9 cellular contexts compared by ENCODE assay signal in genomic region chr19:2488942-2489731, GRCh38. TPM values are rescaled to one million over a fixed set of nuclear protein-coding genes. Genes with fewer than 3 reads are reported as not detected.
A peak's percentile ranks its signal among the peaks of the same experiment; 100 is the strongest.
DNase-seq lines count a peak whose midpoint lies in the region; ATAC-seq and TF ChIP-seq lines count a peak whose summit lies in the region.
"Had no signal": no experiment of that assay in that cellular context is flagged by ENCODE, and none has a peak within 500 bp of the region (broad histone marks: within the 10 kb centered on the region; RNA-seq: fewer than 3 reads in every experiment).

No MANE protein-coding gene starts in this region.

- H3K27ac ChIP-seq in CD4-positive, alpha-beta memory T cell (ENCODE audit: low read depth, low read length), result no peak overlapping the region
- H3K27ac ChIP-seq in HUES64 (ENCODE audit: low read depth, low read length) (no peak overlapping the region), adrenal gland (no peak overlapping the region), gastrocnemius medialis (peak overlapping the region; percentile 35 to 50 (median 42))
- H3K27ac ChIP-seq: KMS-11 had no signal

- CTCF ChIA-PET in CD4-positive, alpha-beta memory T cell (lab: Charles Lee; ENCODE audit: partially characterized antibody), result no interaction called here

- WGBS in HUES64, result 8% methylated on average over 78 of the region's 78 CpGs
- WGBS in adrenal gland, 4 donors, result 2 to 20% (median 11%) methylated on average over 3 to 78 of the region's 78 CpGs

- no peaks in the 10 kb centered on the region for H3K36me3 Mint-ChIP-seq in CD4-positive, alpha-beta memory T cell

- peaks cover 13 to 16% of the 10 kb centered on the region in 2 donors for H3K27me3 Mint-ChIP-seq in CD4-positive, alpha-beta memory T cell

- no peaks in the 10 kb centered on the region for H3K9me3 ChIP-seq in CD4-positive, alpha-beta memory T cell (ENCODE audit: control insufficient read depth in 1 of 2, low read length in 2 of 2)
- no peaks in the 10 kb centered on the region for H3K9me3 ChIP-seq in HUES64 (ENCODE audit: insufficient read depth, low read depth, low read length)
- H3K9me3 ChIP-seq in adrenal gland (replicated peaks in 1 of 3), result no peaks in the 10 kb centered on the region
- H3K9me3 ChIP-seq in gastrocnemius medialis, result no peaks in the 10 kb centered on the region

- in situ Hi-C loops in gastrocnemius medialis (cut with MboI; ENCODE audit: low sequenced_read_pairs in 4 of 4), result no loop called here

- intact Hi-C loops in CD4-positive, alpha-beta memory T cell (cut with micrococcal nuclease), result no loop called here
- intact Hi-C loops in adrenal gland (cut with DNase I) (no loop called here), gastrocnemius medialis (cut with DNase I; ENCODE audit: low total_unique reads) (no loop called here)

- H3K9ac ChIP-seq in HUES64 (ENCODE audit: low read depth, low read length), result peak overlapping the region; percentile 6; the same call in 1 of the 2 replicates
- H3K9ac ChIP-seq: KMS-11 had no signal

- peaks cover 12% of the 10 kb centered on the region for H3K4me1 ChIP-seq in CD4-positive, alpha-beta memory T cell (ENCODE audit: insufficient read depth, low read length)
- no peaks in the 10 kb centered on the region for H3K4me1 ChIP-seq in HUES64 (ENCODE audit: insufficient read depth, low read length)
- peaks cover 5 to 23% of the 10 kb centered on the region in 2 donors for H3K4me1 ChIP-seq in adrenal gland (replicated peaks in 1 of 2)
- H3K4me1 ChIP-seq in gastrocnemius medialis, result peaks cover 17 to 30% of the 10 kb centered on the region in 2 donors

- DNase-seq in CD4-positive, alpha-beta memory T cell, result no peak
- DNase-seq in adrenal gland (peak in 6 of 7 donors; percentile 60 to 80 (median 71)), hypothalamus (lab: John Stamatoyannopoulos, UW) (peak in 28 of 51 donors; percentile 4 to 73 (median 36)), gastrocnemius medialis (peak in 1 of 2 donors; percentile 51), SW 1271 (lab: John Stamatoyannopoulos, UW) (no peak)

- H3K4me3 ChIP-seq in CD4-positive, alpha-beta memory T cell (ENCODE audit: low read length in 2 of 2), result peak overlapping the region in 1 of 2 donors; percentile 22
- H3K4me3 ChIP-seq in HUES64 (ENCODE audit: low read length) (peak overlapping the region; percentile 55), adrenal gland (peak overlapping the region in 1 of 4 donors; percentile 53), gastrocnemius medialis (peak overlapping the region; percentile 30 to 62 (median 49))

- peak overlapping the region in 7 of 8 donors; percentile 43 to 85 (median 78) for H3K4me3 Mint-ChIP-seq in CD4-positive, alpha-beta memory T cell

- H3K36me3 ChIP-seq in CD4-positive, alpha-beta memory T cell (ENCODE audit: insufficient read depth, low read length), result no peaks in the 10 kb centered on the region
- no peaks in the 10 kb centered on the region for H3K36me3 ChIP-seq in HUES64 (ENCODE audit: insufficient read depth, low read length)
- H3K36me3 ChIP-seq in adrenal gland (replicated peaks in 1 of 2), result no peaks in the 10 kb centered on the region
- H3K36me3 ChIP-seq in gastrocnemius medialis, result no peaks in the 10 kb centered on the region

- POLR2A ChIA-PET in CD4-positive, alpha-beta memory T cell (lab: Charles Lee; ENCODE audit: partially characterized antibody), result interaction anchor here (1.4 to 15.8 kb wide), 2 partner anchors 11 to 132 kb away, joined by 3 to 206 read pairs; partner anchors contain the start of gene GADD45B

- ATAC-seq in gastrocnemius medialis (peak; percentile 74 to 82), HG02970 (IDR thresholded peaks at IDR 0.05; ENCODE audit: low FRiP score, unreplicated experiment) (no peak), GM18858 (IDR thresholded peaks at IDR 0.05; ENCODE audit: unreplicated experiment) (no peak)

- peaks cover 0 to 4% (median 0%) of the 10 kb centered on the region in 8 donors for H3K9me3 Mint-ChIP-seq in CD4-positive, alpha-beta memory T cell

- peak overlapping the region in 1 of 7 donors; percentile 41 for H3K27ac Mint-ChIP-seq in CD4-positive, alpha-beta memory T cell

- TF ChIP-seq CTCF in adrenal gland (IDR thresholded peaks at IDR 0.05), result no peak
- no peak for TF ChIP-seq CTCF in gastrocnemius medialis (IDR thresholded peaks at IDR 0.05 in 4 of 5, conservative IDR thresholded peaks at IDR 0.05 in 1 of 5)

- peaks cover 11 to 34% (median 11%) of the 10 kb centered on the region in 4 donors for H3K4me1 Mint-ChIP-seq in CD4-positive, alpha-beta memory T cell

- peaks cover 15% of the 10 kb centered on the region for H3K27me3 ChIP-seq in CD4-positive, alpha-beta memory T cell (ENCODE audit: insufficient read depth, low read length)
- H3K27me3 ChIP-seq in HUES64 (ENCODE audit: insufficient read depth, low read length) (peaks cover 41% of the 10 kb centered on the region), adrenal gland (no peaks in the 10 kb centered on the region), gastrocnemius medialis (no peaks in the 10 kb centered on the region)

- TF ChIP-seq POLR2A in adrenal gland (IDR thresholded peaks at IDR 0.05) (no peak), gastrocnemius medialis (IDR thresholded peaks at IDR 0.05) (no peak)

RNA-seq across cellular contexts. Expression of gene GADD45B, which starts 13.2 kb away (rescaled TPM):
- 10 to 100 TPM; 88.2 to 88.3 TPM for total RNA-seq in CD4-positive, alpha-beta memory T cell
- polyA plus RNA-seq in CD4-positive, alpha-beta memory T cell, result 10 to 100 TPM; 44.9 to 94.4 TPM
- 4.4 TPM for polyA plus RNA-seq in HUES64 (2013, experiment 1 of 2)
- 5.1 TPM for polyA plus RNA-seq in HUES64 (2013, experiment 2 of 2)
- total RNA-seq in adrenal gland (100 to 1,000 TPM in 2 of 8 donors, 10 to 100 TPM in 6; 47.0 to 119 (median 74.2) TPM), gastrocnemius medialis (10 to 100 TPM; 32.2 to 48.7 (median 41.7) TPM)
- 100 to 1,000 TPM in 1 of 3 donors, 10 to 100 TPM in 2; 18.3 to 132 (median 81.2) TPM for polyA plus RNA-seq in adrenal gland

RNA-seq across cellular contexts. Expression of gene LMNB2, which starts 32.4 kb away (rescaled TPM):
- 10 to 100 TPM; 19.8 to 19.9 TPM for total RNA-seq in CD4-positive, alpha-beta memory T cell
- 10 to 100 TPM in 1 of 2 donors, 1 to 10 TPM in 1; 3.8 to 10.8 TPM for polyA plus RNA-seq in CD4-positive, alpha-beta memory T cell
- polyA plus RNA-seq in HUES64 (2013, experiment 1 of 2), result 103 TPM
- 105 TPM for polyA plus RNA-seq in HUES64 (2013, experiment 2 of 2)
- total RNA-seq in adrenal gland (10 to 100 TPM; 13.0 to 27.2 (median 20.3) TPM), gastrocnemius medialis (10 to 100 TPM; 14.8 to 34.1 (median 23.6) TPM)
- 10 to 100 TPM in 2 of 3 donors, 1 to 10 TPM in 1; 8.8 to 24.9 (median 16.1) TPM for polyA plus RNA-seq in adrenal gland

Comparison
In these comparisons a context has a peak if more than half of its experiments do, and no peak if none do; other contexts are left out.
1. DNase-seq: peak in adrenal gland (6 of 7) and hypothalamus (28 of 51); none in CD4-positive, alpha-beta memory T cell (0 of 5) and SW 1271 (0 of 2).
2. H3K27ac ChIP-seq: peak in gastrocnemius medialis (4 of 4); none in CD4-positive, alpha-beta memory T cell (single experiment), HUES64 (single experiment) and adrenal gland (0 of 5).
3. ATAC-seq: peak in gastrocnemius medialis (2 of 2); none in HG02970 (single experiment) and GM18858 (single experiment).